Comparison of ENCODE assay signal across 17 cellular contexts in genomic region chr17:46787478-46787877, GRCh38. TPM values are rescaled to one million over a fixed set of nuclear protein-coding genes. Genes with fewer than 3 reads are reported as not detected.
DNase-seq lines count a peak whose midpoint lies in the region; ATAC-seq lines count a peak whose summit lies in the region.
"Had no signal": no experiment of that assay in that cellular context is flagged by ENCODE, and none has a peak within 500 bp of the region (broad histone marks: within the 10 kb centered on the region; RNA-seq: fewer than 3 reads in every experiment).

No MANE protein-coding gene starts in this region.

- H3K27me3 ChIP-seq in mesendoderm (ENCODE audit: insufficient read depth, low read length, poor library complexity), result no peaks in the 10 kb centered on the region
- H3K27me3 ChIP-seq in neuronal stem cell (ENCODE audit: control insufficient read depth in 3 of 3, insufficient read depth in 3 of 3, low read depth in 1 of 3, low read length in 3 of 3), result peaks cover 0 to 6% (median 0%) of the 10 kb centered on the region in 3 experiments
- H3K27me3 ChIP-seq: BLaER1 treated with 17β-estradiol and CSF1 and Interleukin-3, amounts not matched to agents 10 nM and 100 nM had no signal

- H3K4me2 ChIP-seq in mesendoderm (ENCODE audit: low read length) (no peak overlapping the region), neuronal stem cell (ENCODE audit: insufficient read depth, low read length, poor library complexity, severe bottlenecking) (no peak overlapping the region)
- H3K4me2 ChIP-seq: A549; BLaER1 treated with 17β-estradiol and CSF1 and Interleukin-3, amounts not matched to agents 10 nM and 100 nM had no signal

- H3K27ac Mint-ChIP-seq in T-helper 17 cell, result no peak overlapping the region
- H3K27ac Mint-ChIP-seq: B cell; CD4-positive, alpha-beta T cell; CD8-positive, alpha-beta T cell had no signal

- peak overlapping the region; percentile 6 for H3K27ac ChIP-seq in mesendoderm (ENCODE audit: low read depth, low read length)
- no peak overlapping the region for H3K27ac ChIP-seq in neuronal stem cell (replicated peaks; ENCODE audit: low read length)
- H3K27ac ChIP-seq: 22Rv1; A549; BLaER1 treated with 17β-estradiol and CSF1 and Interleukin-3, amounts not matched to agents 10 nM and 100 nM; C4-2B had no signal

- no peak for ATAC-seq in T-helper 17 cell
- ATAC-seq: A549; CD8-positive, alpha-beta T cell had no signal

- H3K9me3 ChIP-seq in T-helper 17 cell (ENCODE audit: control insufficient read depth, low read length, poor library complexity, severe bottlenecking) (no peaks in the 10 kb centered on the region), neuronal stem cell (replicated peaks in 1 of 2; ENCODE audit: control insufficient read depth in 2 of 2, insufficient read depth in 1 of 2, low read depth in 1 of 2, low read length in 2 of 2) (peaks cover 4% of the 10 kb centered on the region in 2 donors)
- H3K9me3 ChIP-seq: A549, Caco-2 had no signal

- H3K27me3 Mint-ChIP-seq in T-helper 17 cell, result peaks cover 41% of the 10 kb centered on the region

- H3K4me1 ChIP-seq in mesendoderm (ENCODE audit: control insufficient read depth, low read depth, low read length) (peaks cover 22% of the 10 kb centered on the region), neuronal stem cell (ENCODE audit: control insufficient read depth in 2 of 2, insufficient read depth in 1 of 2, low read depth in 1 of 2, low read length in 2 of 2) (peaks cover 13 to 15% of the 10 kb centered on the region in 2 donors)

- H3K79me1 ChIP-seq in mesendoderm (ENCODE audit: low read length), result peaks cover 34% of the 10 kb centered on the region
- H3K79me1 ChIP-seq in neuronal stem cell (ENCODE audit: low read depth, low read length), result no peaks in the 10 kb centered on the region

- no peak overlapping the region for H3K14ac ChIP-seq in neuronal stem cell (ENCODE audit: low read length)

- no peak overlapping the region for H4K91ac ChIP-seq in neuronal stem cell (ENCODE audit: low read depth, low read length, poor library complexity)

- H2AK5ac ChIP-seq in mesendoderm (ENCODE audit: low read length) (no peak overlapping the region), neuronal stem cell (ENCODE audit: low read depth, low read length) (peak overlapping the region; percentile 40)

- WGBS in mesendoderm (ENCODE audit: extremely low coverage, insufficient coverage, low lambda C conversion rate), result no CpG with 5 or more reads among the region's 13 CpGs
- no CpG with 5 or more reads among the region's 13 CpGs for WGBS in neuronal stem cell (ENCODE audit: extremely low coverage in 2 of 2, insufficient read length in 2 of 2, insufficient replicate concordance in 1 of 2), 2 donors

- H2BK5ac ChIP-seq in mesendoderm (ENCODE audit: low read length), result peak overlapping the region; percentile 27
- no peak overlapping the region for H2BK5ac ChIP-seq in neuronal stem cell (ENCODE audit: low read length)

- peak overlapping the region; percentile 36 for H3K4me3 Mint-ChIP-seq in T-helper 17 cell
- H3K4me3 Mint-ChIP-seq: B cell; CD4-positive, alpha-beta T cell; CD8-positive, alpha-beta T cell had no signal

- H3K36me3 ChIP-seq in mesendoderm (ENCODE audit: control insufficient read depth, insufficient read depth, low read length) (no peaks in the 10 kb centered on the region), neuronal stem cell (replicated peaks in 1 of 2; ENCODE audit: control insufficient read depth in 2 of 2, insufficient read depth in 2 of 2, low read length in 2 of 2) (peaks cover 0 to 8% of the 10 kb centered on the region in 2 donors)
- H3K36me3 ChIP-seq: BLaER1 treated with 17β-estradiol and CSF1 and Interleukin-3, amounts not matched to agents 10 nM and 100 nM had no signal

- H3K56ac ChIP-seq in mesendoderm (ENCODE audit: low read length), result peak overlapping the region; percentile 45

- H3K4me1 Mint-ChIP-seq in T-helper 17 cell, result peaks cover 2% of the 10 kb centered on the region
- H3K4me1 Mint-ChIP-seq: B cell had no signal

- peaks cover 39% of the 10 kb centered on the region for H3K79me2 ChIP-seq in mesendoderm (ENCODE audit: control insufficient read depth, insufficient read depth, low read length)

- H3K18ac ChIP-seq in mesendoderm (ENCODE audit: low read length) (no peak overlapping the region), neuronal stem cell (ENCODE audit: low read length) (peak overlapping the region; percentile 24)

- H2BK120ac ChIP-seq in mesendoderm (ENCODE audit: low read depth, low read length) (no peak overlapping the region), neuronal stem cell (ENCODE audit: low read depth, low read length) (no peak overlapping the region)

- no peak overlapping the region for H2AFZ ChIP-seq in neuronal stem cell (ENCODE audit: low read length)

- no peak for DNase-seq in T-helper 17 cell
- no peak for DNase-seq in mesendoderm
- no peak for DNase-seq in neuronal stem cell (ENCODE audit: low spot score)
- DNase-seq in stimulated activated CD4-positive, alpha-beta T cell treated with anti-CD3 and anti-CD28 coated beads, Interleukin-12 subunit alpha, Interleukin-12 subunit beta, amount 100 ng/mL, for 4 hours, result no peak
- no peak for DNase-seq in hypothalamus (lab: John Stamatoyannopoulos, UW)
- DNase-seq: AML-193; Caco-2; Calu3; CD4-positive, alpha-beta T cell; CD8-positive, alpha-beta T cell; DMS79 treated with DMSO at 0.1 percent for 48 hours; GF-D8 had no signal

- H4K5ac ChIP-seq in mesendoderm (ENCODE audit: low read length), result no peak overlapping the region

- H2BK15ac ChIP-seq in mesendoderm (replicated peaks; ENCODE audit: low read depth), result no peak overlapping the region
- H2BK15ac ChIP-seq in neuronal stem cell (ENCODE audit: low read length), result no peak overlapping the region

- peak overlapping the region; percentile 2 for H2BK12ac ChIP-seq in neuronal stem cell (ENCODE audit: low read length)

- H3K4me3 ChIP-seq in mesendoderm (ENCODE audit: low read length), result no peak overlapping the region
- no peak overlapping the region for H3K4me3 ChIP-seq in neuronal stem cell (ENCODE audit: low read length in 2 of 2)
- H3K4me3 ChIP-seq: A549; BLaER1 treated with 17β-estradiol and CSF1 and Interleukin-3, amounts not matched to agents 10 nM and 100 nM had no signal

- H3K4ac ChIP-seq in mesendoderm (ENCODE audit: low read depth, low read length) (no peak overlapping the region), neuronal stem cell (ENCODE audit: low read length) (no peak overlapping the region)

- H4K8ac ChIP-seq in mesendoderm (ENCODE audit: low read depth, low read length) (no peak overlapping the region), neuronal stem cell (ENCODE audit: low read depth, low read length) (no peak overlapping the region)

- H3K23ac ChIP-seq in mesendoderm (ENCODE audit: low read length) (no peak overlapping the region), neuronal stem cell (ENCODE audit: low read depth, low read length, poor library complexity) (no peak overlapping the region)

- peaks cover 6% of the 10 kb centered on the region for H3K36me3 Mint-ChIP-seq in T-helper 17 cell (ENCODE audit: low read depth)
- H3K36me3 Mint-ChIP-seq: CD8-positive, alpha-beta T cell had no signal

- H3K9ac ChIP-seq in mesendoderm (ENCODE audit: low read length), result no peak overlapping the region
- H3K9ac ChIP-seq in neuronal stem cell (ENCODE audit: low read depth, low read length, poor library complexity), result no peak overlapping the region
- H3K9ac ChIP-seq: BLaER1 treated with 17β-estradiol and CSF1 and Interleukin-3, amounts not matched to agents 10 nM and 100 nM had no signal

RNA-seq across cellular contexts. Expression of gene WNT3, which starts 31.0 kb away (rescaled TPM):
- total RNA-seq in T-helper 17 cell, result not detected
- polyA plus RNA-seq in mesendoderm (2013, experiment 1 of 2), result 50.0 TPM
- polyA plus RNA-seq in mesendoderm (2013, experiment 2 of 2), result 49.3 TPM
- polyA plus RNA-seq in neuronal stem cell (2013, experiment 1 of 2), result 6.1 TPM
- polyA plus RNA-seq in neuronal stem cell (2013, experiment 2 of 2), result 6.0 TPM
- total RNA-seq: CD4-positive, alpha-beta T cell; CD8-positive, alpha-beta T cell had no signal
